ENCODE assay signal across 1 cellular context in the genomic region with DNA sequence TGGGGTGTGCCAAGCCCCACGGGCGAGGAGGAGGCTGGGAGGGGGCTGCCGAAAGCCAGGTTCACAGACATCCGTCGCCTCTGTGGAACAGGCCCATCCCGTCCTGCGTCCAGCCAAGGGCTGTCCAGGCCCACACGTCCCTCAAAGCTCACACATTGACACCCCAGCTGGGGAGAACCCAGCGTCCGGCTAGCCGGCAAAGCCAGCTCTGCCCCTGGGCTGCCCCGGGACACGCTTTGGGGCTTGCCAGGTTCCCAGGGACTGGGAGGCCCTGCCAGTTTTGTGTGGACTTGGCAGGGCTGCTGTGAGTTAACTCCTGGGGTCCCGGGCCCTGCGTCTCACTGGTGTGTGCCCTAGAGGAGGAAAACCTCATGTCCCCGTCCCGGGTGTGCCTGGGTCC.
TF ChIP-seq lines count a peak whose summit lies in the region.

No MANE protein-coding gene starts in this region.

TF ChIP-seq in HepG2, 621 proteins besides CTCF, POLR2A, EP300 and RAD21:
- TF ChIP-seq E2F5 (CRISPR knock-in tag; conservative IDR thresholded peaks at IDR 0.05), result no peak
- 0 out of 2 replicates have a peak, but pooled peaks have one; percentile 24 for TF ChIP-seq EZH2 (conservative IDR thresholded peaks at IDR 0.05; ENCODE audit: low read depth, low read length)
- TF ChIP-seq SNAPC2 (CRISPR knock-in tag; IDR thresholded peaks at IDR 0.05), result no peak
